ENCODE assay signal across 3 cellular contexts in genomic region chr7:102232686-102233286, GRCh38.
TF ChIP-seq lines count a peak whose summit lies in the region.

No MANE protein-coding gene starts in this region.

TF ChIP-seq in liver, 16 proteins besides CTCF, POLR2A, EP300 and RAD21:
- TF ChIP-seq FOXA1 (IDR thresholded peaks at IDR 0.05) (no peak), YY1 (IDR thresholded peaks at IDR 0.05) (peak; percentile 64), HNF4A (conservative IDR thresholded peaks at IDR 0.05) (peak; percentile 84 to 85), EGR1 (IDR thresholded peaks at IDR 0.05; ENCODE audit: low read depth in 2 of 2) (no peak), TAF1 (conservative IDR thresholded peaks at IDR 0.05) (peak; percentile 43), RXRA (IDR thresholded peaks at IDR 0.05) (peak in 1 of 2 donors; percentile 63), ZBTB33 (IDR thresholded peaks at IDR 0.05) (peak; percentile 27), HNF4G (IDR thresholded peaks at IDR 0.05) (peak; percentile 61), FOXA2 (IDR thresholded peaks at IDR 0.05) (no peak), SP1 (IDR thresholded peaks at IDR 0.05) (peak; percentile 73), GABPA (IDR thresholded peaks at IDR 0.05 in 1 of 2, conservative IDR thresholded peaks at IDR 0.05 in 1 of 2) (no peak), JUND (IDR thresholded peaks at IDR 0.05) (peak in 1 of 2 donors; percentile 30), NR2F2 (IDR thresholded peaks at IDR 0.05) (no peak), MAX (IDR thresholded peaks at IDR 0.05) (peak; percentile 21), ATF3 (IDR thresholded peaks at IDR 0.05) (no peak)
- TF ChIP-seq, protein P1, sequence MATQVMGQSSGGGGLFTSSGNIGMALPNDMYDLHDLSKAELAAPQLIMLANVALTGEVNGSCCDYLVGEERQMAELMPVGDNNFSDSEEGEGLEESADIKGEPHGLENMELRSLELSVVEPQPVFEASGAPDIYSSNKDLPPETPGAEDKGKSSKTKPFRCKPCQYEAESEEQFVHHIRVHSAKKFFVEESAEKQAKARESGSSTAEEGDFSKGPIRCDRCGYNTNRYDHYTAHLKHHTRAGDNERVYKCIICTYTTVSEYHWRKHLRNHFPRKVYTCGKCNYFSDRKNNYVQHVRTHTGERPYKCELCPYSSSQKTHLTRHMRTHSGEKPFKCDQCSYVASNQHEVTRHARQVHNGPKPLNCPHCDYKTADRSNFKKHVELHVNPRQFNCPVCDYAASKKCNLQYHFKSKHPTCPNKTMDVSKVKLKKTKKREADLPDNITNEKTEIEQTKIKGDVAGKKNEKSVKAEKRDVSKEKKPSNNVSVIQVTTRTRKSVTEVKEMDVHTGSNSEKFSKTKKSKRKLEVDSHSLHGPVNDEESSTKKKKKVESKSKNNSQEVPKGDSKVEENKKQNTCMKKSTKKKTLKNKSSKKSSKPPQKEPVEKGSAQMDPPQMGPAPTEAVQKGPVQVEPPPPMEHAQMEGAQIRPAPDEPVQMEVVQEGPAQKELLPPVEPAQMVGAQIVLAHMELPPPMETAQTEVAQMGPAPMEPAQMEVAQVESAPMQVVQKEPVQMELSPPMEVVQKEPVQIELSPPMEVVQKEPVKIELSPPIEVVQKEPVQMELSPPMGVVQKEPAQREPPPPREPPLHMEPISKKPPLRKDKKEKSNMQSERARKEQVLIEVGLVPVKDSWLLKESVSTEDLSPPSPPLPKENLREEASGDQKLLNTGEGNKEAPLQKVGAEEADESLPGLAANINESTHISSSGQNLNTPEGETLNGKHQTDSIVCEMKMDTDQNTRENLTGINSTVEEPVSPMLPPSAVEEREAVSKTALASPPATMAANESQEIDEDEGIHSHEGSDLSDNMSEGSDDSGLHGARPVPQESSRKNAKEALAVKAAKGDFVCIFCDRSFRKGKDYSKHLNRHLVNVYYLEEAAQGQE (IDR thresholded peaks at IDR 0.05): peak; percentile 27

TF ChIP-seq in HepG2, 621 proteins besides CTCF, POLR2A, EP300 and RAD21:
- no peak for TF ChIP-seq RFX5 (IDR thresholded peaks at IDR 0.05; ENCODE audit: low read depth, low read length)
- no peak for TF ChIP-seq TAF15 (IDR thresholded peaks at IDR 0.05; ENCODE audit: low read depth, low read length, poor library complexity, severe bottlenecking)
- TF ChIP-seq ZNF510 (CRISPR knock-in tag; IDR thresholded peaks at IDR 0.05; ENCODE audit: low read depth): no peak
- no peak for TF ChIP-seq ATAD3A (CRISPR knock-in tag; IDR thresholded peaks at IDR 0.05)
- no peak for TF ChIP-seq NR2C2 (CRISPR knock-in tag; IDR thresholded peaks at IDR 0.05; ENCODE audit: borderline replicate concordance)
- no peak for TF ChIP-seq ZNF549 (CRISPR knock-in tag; IDR thresholded peaks at IDR 0.05)
- no peak for TF ChIP-seq RERE (CRISPR knock-in tag; IDR thresholded peaks at IDR 0.05; ENCODE audit: low read depth)
- TF ChIP-seq PHF8 (CRISPR knock-in tag; IDR thresholded peaks at IDR 0.05): no peak
- no peak for TF ChIP-seq SIX1 (CRISPR knock-in tag; IDR thresholded peaks at IDR 0.05; ENCODE audit: borderline replicate concordance)
- TF ChIP-seq RBM22 (optimal IDR thresholded peaks at IDR 0.05; ENCODE audit: low read length): no peak
- TF ChIP-seq HHEX (CRISPR knock-in tag; IDR thresholded peaks at IDR 0.05): no peak
- TF ChIP-seq HDAC6 (IDR thresholded peaks at IDR 0.05; ENCODE audit: low read depth, low read length): no peak
- TF ChIP-seq MED8 (CRISPR knock-in tag; IDR thresholded peaks at IDR 0.05; ENCODE audit: insufficient replicate concordance): no peak
- TF ChIP-seq FOXO1 (CRISPR knock-in tag; IDR thresholded peaks at IDR 0.05): no peak
- no peak for TF ChIP-seq YEATS4 (CRISPR knock-in tag; IDR thresholded peaks at IDR 0.05; ENCODE audit: borderline replicate concordance)
- TF ChIP-seq, protein P2, sequence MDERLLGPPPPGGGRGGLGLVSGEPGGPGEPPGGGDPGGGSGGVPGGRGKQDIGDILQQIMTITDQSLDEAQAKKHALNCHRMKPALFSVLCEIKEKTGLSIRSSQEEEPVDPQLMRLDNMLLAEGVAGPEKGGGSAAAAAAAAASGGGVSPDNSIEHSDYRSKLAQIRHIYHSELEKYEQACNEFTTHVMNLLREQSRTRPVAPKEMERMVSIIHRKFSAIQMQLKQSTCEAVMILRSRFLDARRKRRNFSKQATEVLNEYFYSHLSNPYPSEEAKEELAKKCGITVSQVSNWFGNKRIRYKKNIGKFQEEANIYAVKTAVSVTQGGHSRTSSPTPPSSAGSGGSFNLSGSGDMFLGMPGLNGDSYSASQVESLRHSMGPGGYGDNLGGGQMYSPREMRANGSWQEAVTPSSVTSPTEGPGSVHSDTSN (CRISPR knock-in tag; IDR thresholded peaks at IDR 0.05): no peak
TF ChIP-seq in HepG2: peak in this region for 0.

TF ChIP-seq in WTC11, 78 proteins besides CTCF, POLR2A, EP300 and RAD21:
- TF ChIP-seq, protein P3, sequence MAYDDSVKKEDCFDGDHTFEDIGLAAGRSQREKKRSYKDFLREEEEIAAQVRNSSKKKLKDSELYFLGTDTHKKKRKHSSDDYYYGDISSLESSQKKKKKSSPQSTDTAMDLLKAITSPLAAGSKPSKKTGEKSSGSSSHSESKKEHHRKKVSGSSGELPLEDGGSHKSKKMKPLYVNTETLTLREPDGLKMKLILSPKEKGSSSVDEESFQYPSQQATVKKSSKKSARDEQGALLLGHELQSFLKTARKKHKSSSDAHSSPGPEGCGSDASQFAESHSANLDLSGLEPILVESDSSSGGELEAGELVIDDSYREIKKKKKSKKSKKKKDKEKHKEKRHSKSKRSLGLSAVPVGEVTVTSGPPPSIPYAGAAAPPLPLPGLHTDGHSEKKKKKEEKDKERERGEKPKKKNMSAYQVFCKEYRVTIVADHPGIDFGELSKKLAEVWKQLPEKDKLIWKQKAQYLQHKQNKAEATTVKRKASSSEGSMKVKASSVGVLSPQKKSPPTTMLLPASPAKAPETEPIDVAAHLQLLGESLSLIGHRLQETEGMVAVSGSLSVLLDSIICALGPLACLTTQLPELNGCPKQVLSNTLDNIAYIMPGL (CRISPR knock-in tag; IDR thresholded peaks at IDR 0.05): no peak
- TF ChIP-seq, protein P4, sequence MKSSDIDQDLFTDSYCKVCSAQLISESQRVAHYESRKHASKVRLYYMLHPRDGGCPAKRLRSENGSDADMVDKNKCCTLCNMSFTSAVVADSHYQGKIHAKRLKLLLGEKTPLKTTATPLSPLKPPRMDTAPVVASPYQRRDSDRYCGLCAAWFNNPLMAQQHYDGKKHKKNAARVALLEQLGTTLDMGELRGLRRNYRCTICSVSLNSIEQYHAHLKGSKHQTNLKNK (CRISPR knock-in tag; IDR thresholded peaks at IDR 0.05): no peak
- no peak for TF ChIP-seq ZNF121 (CRISPR knock-in tag; IDR thresholded peaks at IDR 0.05)
- TF ChIP-seq RORB (CRISPR knock-in tag; IDR thresholded peaks at IDR 0.05): no peak
- TF ChIP-seq, protein P5, sequence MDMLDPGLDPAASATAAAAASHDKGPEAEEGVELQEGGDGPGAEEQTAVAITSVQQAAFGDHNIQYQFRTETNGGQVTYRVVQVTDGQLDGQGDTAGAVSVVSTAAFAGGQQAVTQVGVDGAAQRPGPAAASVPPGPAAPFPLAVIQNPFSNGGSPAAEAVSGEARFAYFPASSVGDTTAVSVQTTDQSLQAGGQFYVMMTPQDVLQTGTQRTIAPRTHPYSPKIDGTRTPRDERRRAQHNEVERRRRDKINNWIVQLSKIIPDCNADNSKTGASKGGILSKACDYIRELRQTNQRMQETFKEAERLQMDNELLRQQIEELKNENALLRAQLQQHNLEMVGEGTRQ (CRISPR knock-in tag; IDR thresholded peaks at IDR 0.05): no peak
